ENCODE assay signal across 26 cellular contexts in the genomic region with DNA sequence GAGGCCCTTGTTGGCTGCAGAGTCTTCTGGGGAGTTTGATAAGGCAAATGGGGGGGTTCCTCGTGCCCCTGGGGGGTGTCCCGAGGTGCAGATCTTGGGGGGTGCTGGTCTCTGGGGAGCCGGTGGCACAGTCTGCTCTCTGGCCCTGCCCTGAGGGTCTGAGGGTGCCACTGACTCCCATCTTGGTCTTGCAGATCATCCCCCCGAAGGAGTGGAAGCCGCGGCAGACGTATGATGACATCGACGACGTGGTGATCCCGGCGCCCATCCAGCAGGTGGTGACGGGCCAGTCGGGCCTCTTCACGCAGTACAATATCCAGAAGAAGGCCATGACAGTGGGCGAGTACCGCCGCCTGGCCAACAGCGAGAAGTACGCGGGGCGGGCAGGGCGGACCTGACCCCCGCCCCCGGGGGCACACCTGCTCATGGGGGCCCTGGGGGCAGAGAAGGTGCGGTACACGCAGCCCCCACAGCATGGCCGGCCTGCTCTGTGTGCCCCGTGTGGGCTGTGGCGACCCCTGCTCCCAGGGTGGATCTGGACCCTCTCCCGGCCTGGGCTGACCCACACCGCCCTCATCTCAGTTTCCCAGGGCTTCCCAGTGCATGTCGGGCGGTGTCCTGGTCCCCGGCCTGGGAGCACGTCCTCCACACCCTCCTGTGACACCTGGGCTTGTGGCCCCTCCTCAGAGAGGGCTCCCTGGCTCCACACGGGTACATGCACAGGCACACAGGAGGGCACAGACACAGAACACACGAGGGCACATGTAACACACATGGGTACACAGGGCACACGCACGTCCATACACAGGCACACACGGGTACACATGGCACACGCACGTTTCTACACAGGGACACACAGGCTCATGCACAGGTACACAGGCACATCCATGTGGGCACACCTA.
"Had no signal": no experiment of that assay in that cellular context is flagged by ENCODE, and none has a peak within 500 bp of the region (broad histone marks: within the 10 kb centered on the region; RNA-seq: fewer than 3 reads in every experiment).

No MANE protein-coding gene starts in this region.

- H3K27ac ChIP-seq: brain microvascular endothelial cell, heart right ventricle, left ventricle myocardium inferior, ovary, right lobe of liver, thoracic aorta, upper lobe of left lung had no signal

- ATAC-seq: activated T-cell treated with anti-CD3 and anti-CD28 coated beads, Interleukin-2, amount 50 U/mL, for 4 hours; activated T-helper 17 cell treated with anti-CD3 and anti-CD28 coated beads, Interleukin-2, amount 50 U/mL, for 72 hours; stimulated activated effector memory CD8-positive, alpha-beta T cell treated with anti-CD3 and anti-CD28 coated beads, Interleukin-12 subunit alpha, Interleukin-12 subunit beta, amount 100 ng/mL, for 72 hours had no signal

- H3K4me3 ChIP-seq: esophagus squamous epithelium, heart right ventricle, left ventricle myocardium inferior, lung, mucosa of descending colon, ovary, right lobe of liver, thoracic aorta, upper lobe of left lung had no signal

- H3K27me3 ChIP-seq: brain microvascular endothelial cell, esophagus squamous epithelium, heart right ventricle, neutrophil, ovary, right lobe of liver, upper lobe of left lung had no signal

- H3K9me3 ChIP-seq: esophagus squamous epithelium, heart right ventricle, left ventricle myocardium inferior, mucosa of descending colon, neutrophil, ovary, right lobe of liver, thoracic aorta, upper lobe of left lung had no signal

- FAIRE-seq: astrocyte, islet of Langerhans had no signal

- H3K36me3 ChIP-seq: ovary had no signal

- H3K4me1 ChIP-seq: right lobe of liver had no signal

- DNase-seq: activated CD4-positive, alpha-beta T cell treated with anti-CD3 and anti-CD28 coated beads, Interleukin-2, amount 50 U/mL, for 1 hour; activated CD8-positive, alpha-beta T cell treated with anti-CD3 and anti-CD28 coated beads for 36 hours; activated gamma-delta T cell treated with Interleukin-2 at 50 U/mL for 16 hours; activated naive CD4-positive, alpha-beta T cell treated with anti-CD3 and anti-CD28 coated beads, Interleukin-2, amount 50 U/mL, for 16 hours; activated T-cell treated with anti-CD3 and anti-CD28 coated beads, Interleukin-2, amount 50 U/mL, for 4 hours; amniotic stem cell; brain microvascular endothelial cell; effector CD4-positive, alpha-beta T cell; esophagus squamous epithelium; foreskin melanocyte; heart right ventricle; left ventricle myocardium inferior; right lobe of liver; stimulated activated CD4-positive, alpha-beta T cell treated with anti-CD3 and anti-CD28 coated beads, Interleukin-12 subunit alpha, Interleukin-12 subunit beta, amount 100 ng/mL, for 4 hours; stimulated activated CD4-positive, alpha-beta T cell treated with anti-CD3 and anti-CD28 coated beads, Interleukin-4, amount 100 ng/mL, for 24 hours; T-helper 2 cell had no signal
